In the genomic region with DNA sequence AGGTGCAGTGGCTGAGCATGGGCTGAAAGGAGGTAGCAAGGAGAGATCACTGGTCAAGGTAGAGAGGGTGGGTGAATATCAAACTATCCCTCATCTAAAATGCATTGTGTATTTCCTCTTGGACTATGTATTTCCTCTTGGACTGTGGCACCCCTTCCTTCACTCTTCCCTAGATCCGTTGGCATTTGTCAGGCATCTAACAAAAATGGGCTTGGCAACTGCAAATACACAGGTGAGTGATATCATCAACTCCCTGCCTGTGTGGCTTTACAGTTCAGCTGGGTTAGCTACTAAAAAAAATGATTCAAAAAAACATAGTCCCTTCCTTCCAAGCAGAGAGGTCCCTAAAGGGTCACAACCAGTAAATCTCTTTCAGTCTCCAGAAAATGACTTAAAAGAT, we compare ENCODE assay signal across 27 cellular contexts.
"Had no signal": no experiment of that assay in that cellular context is flagged by ENCODE, and none has a peak within 500 bp of the region (broad histone marks: within the 10 kb centered on the region; RNA-seq: fewer than 3 reads in every experiment).

No MANE protein-coding gene starts in this region.

- H3K36me3 Mint-ChIP-seq: immature natural killer cell; naive B cell; natural killer cell; neural progenitor cell; stimulated activated effector memory CD8-positive, alpha-beta T cell treated with anti-CD3 and anti-CD28 coated beads, Interleukin-12 subunit alpha, Interleukin-12 subunit beta, amount 100 ng/mL, for 72 hours had no signal

- H3K27ac ChIP-seq: left ventricle myocardium inferior, neural progenitor cell, neutrophil, right atrium auricular region, skin epidermis, spleen, testis, thyroid gland, transverse colon, upper lobe of left lung, vagina had no signal

- H3K4me3 Mint-ChIP-seq: immature natural killer cell; natural killer cell; nephron progenitor cell; neural progenitor cell; stimulated activated effector memory CD8-positive, alpha-beta T cell treated with anti-CD3 and anti-CD28 coated beads, Interleukin-12 subunit alpha, Interleukin-12 subunit beta, amount 100 ng/mL, for 72 hours; stimulated activated naive CD8-positive, alpha-beta T cell treated with anti-CD3 and anti-CD28 coated beads, Interleukin-15, amount 100 ng/mL, for 72 hours had no signal

- H3K27me3 ChIP-seq: neural progenitor cell, neutrophil, right atrium auricular region, spleen, testis, thyroid gland, transverse colon, upper lobe of left lung, vagina had no signal

- H3K9me3 ChIP-seq: left ventricle myocardium inferior, neutrophil, right atrium auricular region, spleen, testis, thyroid gland, transverse colon, upper lobe of left lung, vagina had no signal

- ATAC-seq: natural killer cell; sciatic nerve; stimulated activated effector memory CD8-positive, alpha-beta T cell treated with anti-CD3 and anti-CD28 coated beads, Interleukin-12 subunit alpha, Interleukin-12 subunit beta, amount 100 ng/mL, for 72 hours; stimulated activated naive CD8-positive, alpha-beta T cell treated with anti-CD3 and anti-CD28 coated beads, Interleukin-15, amount 100 ng/mL, for 72 hours had no signal

- H3K9me3 Mint-ChIP-seq: natural killer cell; nephron progenitor cell; neural progenitor cell; stimulated activated effector memory CD8-positive, alpha-beta T cell treated with anti-CD3 and anti-CD28 coated beads, Interleukin-12 subunit alpha, Interleukin-12 subunit beta, amount 100 ng/mL, for 72 hours; stimulated activated naive CD8-positive, alpha-beta T cell treated with anti-CD3 and anti-CD28 coated beads, Interleukin-15, amount 100 ng/mL, for 72 hours had no signal

- H3K4me3 ChIP-seq: left ventricle myocardium inferior, lung, neural progenitor cell, right atrium auricular region, skin epidermis, spleen, testis, thyroid gland, transverse colon, upper lobe of left lung, vagina had no signal

- DNase-seq: hypothalamus; immature natural killer cell; kidney; left ventricle myocardium inferior; midbrain; naive B cell; natural killer cell; nephron progenitor cell; occipital lobe; spleen; stimulated activated CD4-positive, alpha-beta T cell treated with anti-CD3 and anti-CD28 coated beads, Interleukin-4, amount 100 ng/mL, for 24 hours; stimulated activated naive CD4-positive, alpha-beta T cell treated with Interleukin-2 at 50 U/mL for 16 hours; stimulated activated naive CD8-positive, alpha-beta T cell treated with anti-CD3 and anti-CD28 coated beads, Interleukin-15, amount 100 ng/mL, for 72 hours; testis; thyroid gland; transverse colon; upper lobe of left lung had no signal

- H3K27ac Mint-ChIP-seq: immature natural killer cell; naive B cell; natural killer cell; nephron progenitor cell; neural progenitor cell; progenitor cell of endocrine pancreas; stimulated activated effector memory CD8-positive, alpha-beta T cell treated with anti-CD3 and anti-CD28 coated beads, Interleukin-12 subunit alpha, Interleukin-12 subunit beta, amount 100 ng/mL, for 72 hours had no signal

- H3K4me1 ChIP-seq: left ventricle myocardium inferior, neural progenitor cell, right atrium auricular region, spleen, testis, thyroid gland, upper lobe of left lung, vagina had no signal

- H3K27me3 Mint-ChIP-seq: naive B cell; stimulated activated naive CD8-positive, alpha-beta T cell treated with anti-CD3 and anti-CD28 coated beads, Interleukin-15, amount 100 ng/mL, for 72 hours had no signal

- FAIRE-seq: islet of Langerhans, kidney had no signal

- H3K4me1 Mint-ChIP-seq: natural killer cell; nephron progenitor cell; neural progenitor cell; stimulated activated effector memory CD8-positive, alpha-beta T cell treated with anti-CD3 and anti-CD28 coated beads, Interleukin-12 subunit alpha, Interleukin-12 subunit beta, amount 100 ng/mL, for 72 hours had no signal

- H3K36me3 ChIP-seq: left ventricle myocardium inferior, neural progenitor cell, neutrophil, right atrium auricular region, spleen, thyroid gland, transverse colon, upper lobe of left lung, vagina had no signal
